Comparison of ENCODE assay signal across 17 cellular contexts in genomic region chr15:87735536-87735935, GRCh38.
A peak's percentile ranks its signal among the peaks of the same experiment; 100 is the strongest.
DNase-seq lines count a peak whose midpoint lies in the region; ATAC-seq and TF ChIP-seq lines count a peak whose summit lies in the region.
"Had no signal": no experiment of that assay in that cellular context is flagged by ENCODE, and none has a peak within 500 bp of the region (broad histone marks: within the 10 kb centered on the region; RNA-seq: fewer than 3 reads in every experiment).

No MANE protein-coding gene starts in this region.

- no peak for TF ChIP-seq CTCF in glutamatergic neuron (IDR thresholded peaks at IDR 0.05; ENCODE audit: partially characterized antibody, unreplicated experiment)

- H3K36me3 ChIP-seq in neuronal stem cell (replicated peaks in 1 of 2; ENCODE audit: control insufficient read depth in 2 of 2, insufficient read depth in 2 of 2, low read length in 2 of 2): no peaks in the 10 kb centered on the region
- H3K36me3 ChIP-seq: BE2C had no signal

- DNase-seq in left ventricle myocardium superior: no peak
- no peak for DNase-seq in Right ventricle myocardium inferior (ENCODE audit: missing footprints)
- no peak for DNase-seq in glutamatergic neuron
- no peak for DNase-seq in neuronal stem cell (ENCODE audit: low spot score)
- DNase-seq in NCI-H510A treated with DMSO at 0.1 percent for 48 hours (lab: John Stamatoyannopoulos, UW): no peak
- no peak for DNase-seq in pons (ENCODE audit: low spot score)
- DNase-seq: BE2C; CD8-positive, alpha-beta T cell; COR-L47; DMS153; DMS79 treated with DMSO at 0.1 percent for 48 hours; EL; HCEC 1CT; HFFc6 had no signal

- H3K18ac ChIP-seq in neuronal stem cell (ENCODE audit: low read length): peak overlapping the region; percentile 21

- H3K23ac ChIP-seq in neuronal stem cell (ENCODE audit: low read depth, low read length, poor library complexity): no peak overlapping the region

- H3K14ac ChIP-seq in neuronal stem cell (ENCODE audit: low read length): no peak overlapping the region

- WGBS in neuronal stem cell (ENCODE audit: extremely low coverage in 2 of 2, insufficient read length in 2 of 2, insufficient replicate concordance in 1 of 2), 2 donors: no CpG with 5 or more reads among the region's 8 CpGs

- no peak overlapping the region for H2BK5ac ChIP-seq in neuronal stem cell (ENCODE audit: low read length)

- no peaks in the 10 kb centered on the region for H3K79me1 ChIP-seq in neuronal stem cell (ENCODE audit: low read depth, low read length)

- H3K4me1 Mint-ChIP-seq in glutamatergic neuron (ENCODE audit: low read depth, unreplicated experiment): peaks cover 22% of the 10 kb centered on the region
- H3K4me1 Mint-ChIP-seq: CD14-positive monocyte had no signal

- H3K4ac ChIP-seq in neuronal stem cell (ENCODE audit: low read length): no peak overlapping the region

- peak; percentile 30 for ATAC-seq in left ventricle myocardium superior
- no peak for ATAC-seq in Right ventricle myocardium inferior
- no peak for ATAC-seq in GM21367 (IDR thresholded peaks at IDR 0.05; ENCODE audit: unreplicated experiment)
- ATAC-seq: A549; CD8-positive, alpha-beta T cell had no signal

- no peak overlapping the region for H2AK5ac ChIP-seq in neuronal stem cell (ENCODE audit: low read depth, low read length)

- no peak overlapping the region for H4K91ac ChIP-seq in neuronal stem cell (ENCODE audit: low read depth, low read length, poor library complexity)

- peak overlapping the region; percentile 86 for H3K27ac Mint-ChIP-seq in glutamatergic neuron (ENCODE audit: unreplicated experiment)
- H3K27ac Mint-ChIP-seq: CD8-positive, alpha-beta T cell had no signal

- H2BK15ac ChIP-seq in neuronal stem cell (ENCODE audit: low read length): no peak overlapping the region

- H3K4me1 ChIP-seq in neuronal stem cell (ENCODE audit: control insufficient read depth in 2 of 2, insufficient read depth in 1 of 2, low read depth in 1 of 2, low read length in 2 of 2): peaks cover 0 to 21% of the 10 kb centered on the region in 2 donors
- H3K4me1 ChIP-seq: A549 had no signal

- no peak overlapping the region for H3K4me3 Mint-ChIP-seq in glutamatergic neuron (ENCODE audit: unreplicated experiment)
- H3K4me3 Mint-ChIP-seq: CD14-positive monocyte; CD8-positive, alpha-beta T cell had no signal

- H2BK120ac ChIP-seq in neuronal stem cell (ENCODE audit: low read depth, low read length): no peak overlapping the region

- intact Hi-C loops in left ventricle myocardium superior (cut with micrococcal nuclease) (no loop called here), Right ventricle myocardium inferior (cut with DNase I) (no loop called here)

- no peaks in the 10 kb centered on the region for H3K9me3 ChIP-seq in neuronal stem cell (replicated peaks in 1 of 2; ENCODE audit: control insufficient read depth in 2 of 2, insufficient read depth in 1 of 2, low read depth in 1 of 2, low read length in 2 of 2)
- H3K9me3 ChIP-seq: A549, BE2C had no signal

- H3K27me3 Mint-ChIP-seq in glutamatergic neuron (ENCODE audit: unreplicated experiment): peaks cover 4% of the 10 kb centered on the region

- no peaks in the 10 kb centered on the region for H3K36me3 Mint-ChIP-seq in glutamatergic neuron (ENCODE audit: unreplicated experiment)
- H3K36me3 Mint-ChIP-seq: CD14-positive monocyte; CD8-positive, alpha-beta T cell had no signal

- H2BK12ac ChIP-seq in neuronal stem cell (ENCODE audit: low read length): no peak overlapping the region

- no peak overlapping the region for H3K4me3 ChIP-seq in neuronal stem cell (ENCODE audit: low read length in 2 of 2)
- H3K4me3 ChIP-seq: A549 had no signal

- H3K4me2 ChIP-seq in neuronal stem cell (ENCODE audit: insufficient read depth, low read length, poor library complexity, severe bottlenecking): no peak overlapping the region
- H3K4me2 ChIP-seq: A549 had no signal

- H3K9ac ChIP-seq in neuronal stem cell (ENCODE audit: low read depth, low read length, poor library complexity): no peak overlapping the region

- peaks cover 6% of the 10 kb centered on the region for H3K9me3 Mint-ChIP-seq in glutamatergic neuron (ENCODE audit: unreplicated experiment)
- H3K9me3 Mint-ChIP-seq: HFFc6 had no signal

- no peak overlapping the region for H2AFZ ChIP-seq in neuronal stem cell (ENCODE audit: low read length)

- peaks cover 0 to 2% (median 0%) of the 10 kb centered on the region in 3 experiments for H3K27me3 ChIP-seq in neuronal stem cell (ENCODE audit: control insufficient read depth in 3 of 3, insufficient read depth in 3 of 3, low read depth in 1 of 3, low read length in 3 of 3)
- H3K27me3 ChIP-seq: BE2C had no signal

- H3K27ac ChIP-seq in neuronal stem cell (replicated peaks; ENCODE audit: low read length): no peak overlapping the region
- H3K27ac ChIP-seq: A549 had no signal

- H4K8ac ChIP-seq in neuronal stem cell (ENCODE audit: low read depth, low read length): no peak overlapping the region
